Comparison of ENCODE assay signal across 9 cellular contexts in genomic region chr19:55254625-55254977, GRCh38. TPM values are rescaled to one million over a fixed set of nuclear protein-coding genes. Genes with fewer than 3 reads are reported as not detected.
DNase-seq lines count a peak whose midpoint lies in the region; ATAC-seq and TF ChIP-seq lines count a peak whose summit lies in the region.
"Had no signal": no experiment of that assay in that cellular context is flagged by ENCODE, and none has a peak within 500 bp of the region (broad histone marks: within the 10 kb centered on the region; RNA-seq: fewer than 3 reads in every experiment).

No MANE protein-coding gene starts in this region.

- BruUV-seq in Caco-2 (replicated peaks; lab: Mats Ljungman, UMichigan): no TSS peak

- DNase-seq in Caco-2 (no peak), NB4 (ENCODE audit: low read depth) (no peak), colonic mucosa (no peak), head of caudate nucleus (no peak), DMS153 treated with DMSO at 0.1 percent for 48 hours (lab: John Stamatoyannopoulos, UW; ENCODE audit: unreplicated experiment) (no peak), SKM-1 treated with dmso at 0.1 percent for 144 hours (lab: John Stamatoyannopoulos, UW; ENCODE audit: unreplicated experiment) (no peak)
- DNase-seq: NCI-H82 had no signal

- TF ChIP-seq POLR2A in NB4 (IDR thresholded peaks at IDR 0.05; ENCODE audit: extremely low read depth, insufficient read length): no peak

- H3K9ac ChIP-seq in colonic mucosa (ENCODE audit: low read depth in 2 of 2, low read length in 2 of 2) (peak overlapping the region; percentile 46 to 71), parathyroid adenoma (no peak overlapping the region)

- H3K27me3 Mint-ChIP-seq in Caco-2 (ENCODE audit: insufficient read depth, unreplicated experiment): no peaks in the 10 kb centered on the region

- H3K27me3 ChIP-seq in Caco-2 (replicated peaks; ENCODE audit: control insufficient read depth, insufficient read depth, low read length) (no peaks in the 10 kb centered on the region), colonic mucosa (no peaks in the 10 kb centered on the region), parathyroid adenoma (ENCODE audit: control insufficient read depth, insufficient read depth, low read length) (no peaks in the 10 kb centered on the region)

- H3K36me3 Mint-ChIP-seq in Caco-2 (ENCODE audit: insufficient read depth, unreplicated experiment): peaks cover 50% of the 10 kb centered on the region

- no peak overlapping the region for H2AFZ ChIP-seq in parathyroid adenoma

- no peak for TF ChIP-seq CTCF in Caco-2 (IDR thresholded peaks at IDR 0.05; ENCODE audit: insufficient read depth in 1 of 2, low read depth in 1 of 2, low read length in 1 of 2, severe bottlenecking in 1 of 2, unreplicated experiment in 1 of 2)
- no peak for TF ChIP-seq CTCF in NB4 (IDR thresholded peaks at IDR 0.05; ENCODE audit: low read depth, low read length)
- TF ChIP-seq CTCF in colonic mucosa (IDR thresholded peaks at IDR 0.05): no peak
- TF ChIP-seq CTCF in parathyroid adenoma (IDR thresholded peaks at IDR 0.05): no peak

- H3K4me3 Mint-ChIP-seq in Caco-2 (ENCODE audit: unreplicated experiment): no peak overlapping the region

- H3K4me1 ChIP-seq in Caco-2 (0 out of 2 replicates have a peak, but pooled peaks cover 14% of the 10 kb centered on the region), colonic mucosa (peaks cover 18% of the 10 kb centered on the region), parathyroid adenoma (peaks cover 15% of the 10 kb centered on the region)

- H3K27ac Mint-ChIP-seq in Caco-2 (ENCODE audit: unreplicated experiment): peak overlapping the region; percentile 26

- H3K4me1 Mint-ChIP-seq in Caco-2 (ENCODE audit: low read depth, unreplicated experiment): peaks cover 29% of the 10 kb centered on the region

- H3K9me3 ChIP-seq in Caco-2: no peaks in the 10 kb centered on the region
- H3K9me3 ChIP-seq in colonic mucosa: no peaks in the 10 kb centered on the region
- no peaks in the 10 kb centered on the region for H3K9me3 ChIP-seq in parathyroid adenoma (ENCODE audit: control insufficient read depth, low read length)

- no peak for ATAC-seq in GM19328 (IDR thresholded peaks at IDR 0.05; ENCODE audit: unreplicated experiment)

- CTCF ChIA-PET in Caco-2 (lab: Charles Lee): no interaction called here

- H3K79me2 ChIP-seq in parathyroid adenoma: peaks cover 63% of the 10 kb centered on the region

- H3K27ac ChIP-seq in colonic mucosa: peak overlapping the region; percentile 76
- H3K27ac ChIP-seq in parathyroid adenoma: no peak overlapping the region

- no peaks in the 10 kb centered on the region for H3K9me3 Mint-ChIP-seq in Caco-2 (ENCODE audit: unreplicated experiment)

- intact Hi-C loops in Caco-2 (cut with micrococcal nuclease; ENCODE audit: unreplicated experiment): no loop called here
- intact Hi-C loops in colonic mucosa (cut with DNase I): no loop called here
- intact Hi-C loops in head of caudate nucleus (cut with DNase I): no loop called here

- H3K4me3 ChIP-seq in Caco-2 (ENCODE audit: low read depth, low read length): no peak overlapping the region
- peak overlapping the region; percentile 88 for H3K4me3 ChIP-seq in NB4 (ENCODE audit: low read depth, low read length)
- H3K4me3 ChIP-seq in colonic mucosa: peak overlapping the region; percentile 16
- H3K4me3 ChIP-seq in parathyroid adenoma (ENCODE audit: low read depth, low read length): no peak overlapping the region

- peaks cover 3% of the 10 kb centered on the region for H3K36me3 ChIP-seq in Caco-2 (ENCODE audit: control insufficient read depth, insufficient read depth, low read length)
- no peaks in the 10 kb centered on the region for H3K36me3 ChIP-seq in colonic mucosa
- no peaks in the 10 kb centered on the region for H3K36me3 ChIP-seq in parathyroid adenoma (ENCODE audit: control insufficient read depth, insufficient read depth, low read length)

- H3K4me2 ChIP-seq in parathyroid adenoma (ENCODE audit: low read length): peak overlapping the region; percentile 31

- POLR2A ChIA-PET in Caco-2 (lab: Charles Lee): interaction anchor here (0.7 kb wide), 1 partner anchor 149 kb away, joined by 3 read pairs; no protein-coding TSS in a partner anchor

RNA-seq across cellular contexts. Expression of gene PPP6R1, which starts 4.2 kb away (rescaled TPM):
- 113 and 118 TPM in 2 replicates for total RNA-seq in Caco-2 (2022)
- total RNA-seq in colonic mucosa: 10 to 100 TPM; 65.1 to 97.2 TPM

RNA-seq across cellular contexts. Expression of gene HSPBP1, which starts 25.3 kb away (rescaled TPM):
- 69.6 and 71.4 TPM in 2 replicates for total RNA-seq in Caco-2 (2022)
- 10 to 100 TPM; 29.0 to 82.3 TPM for total RNA-seq in colonic mucosa

RNA-seq across cellular contexts. Expression of gene TMEM86B, which starts 26.0 kb away (rescaled TPM):
- total RNA-seq in Caco-2 (2022): 18.0 and 21.2 TPM in 2 replicates
- 1 to 10 TPM; 2.1 to 5.3 TPM for total RNA-seq in colonic mucosa

RNA-seq across cellular contexts. Expression of gene BRSK1, which starts 29.2 kb away (rescaled TPM):
- total RNA-seq in Caco-2 (2022) (24.6 and 28.6 TPM in 2 replicates), colonic mucosa (1 to 10 TPM in 1 of 2 donors, under 1 TPM in 1; 0.59 to 2.3 TPM)

RNA-seq across cellular contexts. Expression of gene PTPRH, which starts 45.3 kb away (rescaled TPM):
- 2.3 and 2.7 TPM in 2 replicates for total RNA-seq in Caco-2 (2022)
- total RNA-seq in colonic mucosa: 100 to 1,000 TPM in 1 of 2 donors, 10 to 100 TPM in 1; 76.3 to 131 TPM

Comparison
In these comparisons a context has a peak if more than half of its experiments do, and no peak if none do; other contexts are left out.
1. H3K4me3 ChIP-seq: peak in NB4 (single experiment) and colonic mucosa (single experiment); none in Caco-2 (single experiment) and parathyroid adenoma (single experiment).